ENCODE assay signal across 1 cellular context in genomic region chrX:154526901-154527675, GRCh38.
TF ChIP-seq lines count a peak whose summit lies in the region.

No MANE protein-coding gene starts in this region.

TF ChIP-seq in IMR-90, 13 proteins besides CTCF, POLR2A, EP300 and RAD21:
- TF ChIP-seq FOS (IDR thresholded peaks at IDR 0.05; ENCODE audit: low read depth, low read length) (no peak), USF2 (IDR thresholded peaks at IDR 0.05; ENCODE audit: low read depth, low read length) (no peak), MAFK (IDR thresholded peaks at IDR 0.05; ENCODE audit: low read depth, low read length) (no peak), NFE2L2 (IDR thresholded peaks at IDR 0.05; ENCODE audit: low read depth, low read length) (no peak), CHD1 (IDR thresholded peaks at IDR 0.05; ENCODE audit: low read depth, low read length) (no peak), ELK1 (IDR thresholded peaks at IDR 0.05; ENCODE audit: borderline replicate concordance, low read depth, low read length) (no peak), MXI1 (IDR thresholded peaks at IDR 0.05; ENCODE audit: borderline replicate concordance, low read depth, low read length) (no peak), RCOR1 (IDR thresholded peaks at IDR 0.05; ENCODE audit: insufficient replicate concordance, low read length) (no peak), RFX5 (IDR thresholded peaks at IDR 0.05; ENCODE audit: low read depth, low read length) (no peak), SMC3 (IDR thresholded peaks at IDR 0.05; ENCODE audit: low read depth, low read length) (no peak), CEBPB (IDR thresholded peaks at IDR 0.05; ENCODE audit: low read depth, low read length) (no peak), BHLHE40 (IDR thresholded peaks at IDR 0.05; ENCODE audit: low read depth, low read length) (no peak), MAZ (IDR thresholded peaks at IDR 0.05; ENCODE audit: borderline replicate concordance, low read depth, low read length) (no peak)
TF ChIP-seq in IMR-90: peak in this region for 0.
